ENCODE assay signal across 8 cellular contexts in the genomic region with DNA sequence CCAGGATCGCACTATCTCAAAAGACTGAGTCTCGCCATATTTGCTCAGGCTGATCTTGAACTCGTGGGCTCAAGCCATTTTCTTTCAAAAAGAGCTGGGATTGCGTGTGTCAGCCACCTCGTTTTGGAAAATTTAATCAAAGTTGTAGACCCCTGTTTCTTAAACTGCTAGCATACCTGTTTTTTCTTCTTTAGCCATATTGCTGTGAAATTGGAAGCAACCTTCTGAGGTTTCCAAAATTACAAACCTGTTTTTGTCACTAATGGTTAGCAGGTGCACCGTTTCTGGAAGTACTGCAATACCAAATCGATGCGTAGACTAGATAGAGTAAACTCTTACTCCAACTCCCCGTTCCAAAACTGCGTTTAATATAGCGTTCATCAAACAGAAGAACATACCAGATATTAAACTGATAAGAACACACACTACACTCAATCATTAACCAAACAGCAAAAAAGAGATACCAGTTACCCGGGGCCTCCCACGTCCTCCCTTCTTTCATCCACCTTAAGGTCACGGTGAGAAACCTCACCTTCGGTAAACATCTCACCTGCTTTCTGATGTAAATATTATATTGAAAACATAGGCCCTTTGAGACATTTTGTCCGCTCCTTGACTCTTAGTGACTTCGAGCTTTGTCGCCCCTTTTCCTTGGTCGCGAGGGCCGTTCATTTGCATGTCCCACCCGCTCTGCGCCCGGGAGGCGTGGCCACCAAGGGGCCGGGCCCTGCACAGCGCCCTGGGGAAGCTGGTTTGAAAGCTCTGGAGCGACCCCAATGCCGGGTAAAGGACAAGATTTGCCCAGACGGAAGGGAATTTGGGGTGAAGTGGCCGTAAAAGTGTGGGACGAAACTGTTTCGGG. TPM values are rescaled to one million over a fixed set of nuclear protein-coding genes. Genes with fewer than 3 reads are reported as not detected.
DNase-seq lines count a peak whose midpoint lies in the region; ATAC-seq and TF ChIP-seq lines count a peak whose summit lies in the region.

A gene (minus strand): TSS at position 462 of the 862 bp plus-strand sequence.

- no peaks in the 10 kb centered on the region for H3K9me3 ChIP-seq in right lobe of liver

- no peaks in the 10 kb centered on the region for H3K36me3 ChIP-seq in ACC112 (ENCODE audit: insufficient read depth, low read length)
- H3K36me3 ChIP-seq in right lobe of liver = no peaks in the 10 kb centered on the region

- TF ChIP-seq CTCF in dorsolateral prefrontal cortex (IDR thresholded peaks at IDR 0.05 in 54 of 56, conservative IDR thresholded peaks at IDR 0.05 in 2 of 56; ENCODE audit: low read depth in 1 of 56, partially characterized antibody in 56 of 56) = peak in 9 of 56 donors; percentile 3 to 40 (median 10)
- no peak for TF ChIP-seq CTCF in right lobe of liver (IDR thresholded peaks at IDR 0.05)

- intact Hi-C loops in dorsolateral prefrontal cortex (cut with DNase I) = loop anchor here (5.0 kb wide), 1 partner anchor 41 kb away; a partner anchor contains a TSS
- intact Hi-C loops in right lobe of liver (cut with DNase I) = no loop called here

- DNase-seq in NCI-H446 (lab: John Stamatoyannopoulos, UW) (peak; percentile 70 to 81), dorsolateral prefrontal cortex (peak; percentile 51 to 76 (median 65)), right lobe of liver (peak; percentile 83 to 84 (median 83))
- DNase-seq in activated CD4-positive, alpha-beta T cell treated with anti-CD3 and anti-CD28 coated beads, Interleukin-2, amount 50 U/mL, for 1 hour = peak; percentile 71
- peak; percentile 77 for DNase-seq in stimulated activated CD4-positive, alpha-beta T cell treated with anti-CD3 and anti-CD28 coated beads, Interleukin-4, amount 100 ng/mL, for 24 hours

- H3K79me2 ChIP-seq in ACC112 (ENCODE audit: control insufficient read depth, insufficient read depth, low read length, unreplicated experiment) = no peaks in the 10 kb centered on the region

- TF ChIP-seq POLR2A in right lobe of liver (IDR thresholded peaks at IDR 0.05) = peak; percentile 72

- 3% methylated on average over 27 of the region's 33 CpGs for WGBS in right lobe of liver (ENCODE audit: insufficient coverage, low coverage, low lambda C conversion rate, missing lambda C conversion rate)

- H3K4me3 ChIP-seq in ACC112 (ENCODE audit: low read depth, low read length) (peak within 1 kb of the TSS; percentile 83), dorsolateral prefrontal cortex (peak within 1 kb of the TSS; percentile 43 to 80 (median 66)), right lobe of liver (peak within 1 kb of the TSS; percentile 48 to 73 (median 69))

- ATAC-seq in GM18873 (IDR thresholded peaks at IDR 0.05; ENCODE audit: low FRiP score, unreplicated experiment) = peak; percentile 74
- peak; percentile 84 for ATAC-seq in HG03159 (IDR thresholded peaks at IDR 0.05; ENCODE audit: unreplicated experiment)
- ATAC-seq in right lobe of liver = peak; percentile 93 to 95 (median 94)

- peak within 1 kb of the TSS; percentile 70 for H3K27ac ChIP-seq in ACC112 (ENCODE audit: low read depth, low read length)
- H3K27ac ChIP-seq in dorsolateral prefrontal cortex = peak within 1 kb of the TSS; percentile 5 to 93 (median 82)
- peak within 1 kb of the TSS; percentile 92 to 97 (median 94) for H3K27ac ChIP-seq in right lobe of liver

- no peaks in the 10 kb centered on the region for H3K4me1 ChIP-seq in ACC112 (ENCODE audit: control insufficient read depth, insufficient read depth, low read length, unreplicated experiment)
- peaks cover 0 to 15% (median 0%) of the 10 kb centered on the region in 4 donors for H3K4me1 ChIP-seq in right lobe of liver

- H3K27me3 ChIP-seq in ACC112 (ENCODE audit: insufficient read depth, low read length) (no peaks in the 10 kb centered on the region), dorsolateral prefrontal cortex (no peaks in the 10 kb centered on the region), right lobe of liver (no peaks in the 10 kb centered on the region)

- peak within 1 kb of the TSS; percentile 94 for H2AFZ ChIP-seq in ACC112 (ENCODE audit: low read length, unreplicated experiment)

RNA-seq across cellular contexts. Expression of the gene that starts here (rescaled TPM):
- total RNA-seq in dorsolateral prefrontal cortex (10 to 100 TPM in 3 of 120 experiments, 1 to 10 TPM in 5, not detected in 112; 4.4 to 11.0 (median 5.2) TPM), right lobe of liver (1 to 10 TPM in 3 of 6 experiments, not detected in 3; 2.0 to 4.2 (median 2.6) TPM)

Comparison
In these comparisons a context has a peak if more than half of its experiments do, and no peak if none do; other contexts are left out.
1. Peak in every context shown above with its lines: DNase-seq, ATAC-seq, H3K4me3 ChIP-seq and H3K27ac ChIP-seq.
2. intact Hi-C loops: an anchor here in dorsolateral prefrontal cortex (5.0 kb wide); none called in right lobe of liver.